Comparison of ENCODE assay signal across 11 cellular contexts in the genomic region with DNA sequence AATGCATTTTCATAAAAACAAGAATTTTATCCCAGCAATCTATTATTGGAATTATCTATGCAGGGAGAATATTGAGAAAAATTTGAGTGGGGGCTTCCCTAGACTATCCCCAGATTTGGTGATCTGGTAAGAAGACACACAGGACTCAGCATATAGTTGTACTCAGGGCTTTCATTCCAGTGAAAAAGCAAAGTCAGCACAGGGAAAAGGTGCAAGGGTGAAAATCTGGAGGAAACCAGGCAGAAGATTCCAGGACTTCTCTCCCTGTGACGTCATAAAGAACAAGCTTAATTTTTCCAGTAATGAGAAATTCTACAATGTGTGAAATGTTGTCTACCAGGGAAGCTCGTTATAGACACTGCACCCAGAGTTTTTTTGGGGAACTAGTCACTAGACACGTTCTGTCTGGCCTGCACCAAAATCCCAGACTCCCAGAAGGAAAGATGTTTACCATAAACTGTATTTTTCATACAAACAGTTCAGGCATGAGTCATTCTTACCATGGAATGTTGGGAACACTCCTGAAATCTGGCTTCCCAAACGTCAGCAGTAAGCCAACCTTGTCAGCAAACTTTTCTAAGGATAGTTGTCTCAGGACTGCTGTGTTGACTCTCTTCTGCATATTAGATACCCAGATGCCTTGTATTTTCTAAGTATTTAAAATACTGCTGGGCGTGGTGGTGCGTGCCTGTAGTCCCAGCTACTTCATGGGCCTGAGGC.
DNase-seq lines count a peak whose midpoint lies in the region; ATAC-seq, FAIRE-seq and TF ChIP-seq lines count a peak whose summit lies in the region.
"Had no signal": no experiment of that assay in that cellular context is flagged by ENCODE, and none has a peak within 500 bp of the region (broad histone marks: within the 10 kb centered on the region; RNA-seq: fewer than 3 reads in every experiment).

No MANE protein-coding gene starts in this region.

- H3K79me2 ChIP-seq in keratinocyte (ENCODE audit: control insufficient read depth, insufficient read depth, low read length) = peaks cover 3% of the 10 kb centered on the region

- H3K36me3 ChIP-seq in brain microvascular endothelial cell (replicated peaks) (peaks cover 1% of the 10 kb centered on the region), keratinocyte (ENCODE audit: control insufficient read depth in 2 of 2, extremely low read depth in 1 of 2, insufficient read depth in 2 of 2, low read length in 2 of 2) (peaks cover 6 to 19% of the 10 kb centered on the region in 2 experiments)
- H3K36me3 ChIP-seq: uterus had no signal

- dilution Hi-C loops in keratinocyte (cut with MboI; ENCODE audit: extremely low pct_ligation_motif_present, low sequenced_read_pairs) = no loop called here

- H3K4me3 ChIP-seq in HFF-Myc (replicated peaks; ENCODE audit: low read depth, low read length) = no peak overlapping the region
- H3K4me3 ChIP-seq in brain microvascular endothelial cell (ENCODE audit: low read depth, low read length) = no peak overlapping the region
- H3K4me3 ChIP-seq in keratinocyte (ENCODE audit: control insufficient read depth in 2 of 3, extremely low read depth in 1 of 3, insufficient read depth in 2 of 3, low read depth in 1 of 3, low read length in 3 of 3) = no peak overlapping the region
- H3K4me3 ChIP-seq: coronary artery, uterus had no signal

- no peak overlapping the region for H2AFZ ChIP-seq in keratinocyte (ENCODE audit: control insufficient read depth, low read length)

- no peaks in the 10 kb centered on the region for H3K9me1 ChIP-seq in keratinocyte (ENCODE audit: control insufficient read depth, extremely low read depth, insufficient read depth, low read length)

- FAIRE-seq in keratinocyte (lab: Jason Lieb, UNC) (peak; percentile 39), urothelium cell line (lab: Jason Lieb, UNC) (no peak)

- peaks cover 18% of the 10 kb centered on the region for H3K4me1 ChIP-seq in keratinocyte (ENCODE audit: control insufficient read depth, extremely low read depth, insufficient read depth, low read length)
- H3K4me1 ChIP-seq: uterus had no signal

- no peak overlapping the region for H3K9ac ChIP-seq in keratinocyte (ENCODE audit: control insufficient read depth, extremely low read depth, insufficient read depth, low read length)

- no peaks in the 10 kb centered on the region for H3K9me3 ChIP-seq in keratinocyte (ENCODE audit: control insufficient read depth, low read depth, low read length)
- H3K9me3 ChIP-seq: uterus had no signal

- DNase-seq in HFF-Myc (ENCODE audit: extremely low read depth, low read depth) (peak; percentile 67), brain microvascular endothelial cell (peak; percentile 57), keratinocyte (ENCODE audit: low read depth, low spot score) (peak; percentile 21), urothelium cell line (ENCODE audit: low spot score) (peak; percentile 37)
- DNase-seq: DND-41, NCI-H748 treated with DMSO at 0.1 percent for 48 hours, uterus had no signal

- H3K27ac ChIP-seq in brain microvascular endothelial cell (peak overlapping the region; percentile 37), keratinocyte (ENCODE audit: control insufficient read depth, insufficient read depth, low read length) (peak overlapping the region; percentile 54)
- H3K27ac ChIP-seq: uterus had no signal

- no peaks in the 10 kb centered on the region for H3K27me3 ChIP-seq in brain microvascular endothelial cell (replicated peaks)
- no peaks in the 10 kb centered on the region for H3K27me3 ChIP-seq in keratinocyte (ENCODE audit: control insufficient read depth, extremely low read depth, insufficient read depth, low read length)
- H3K27me3 ChIP-seq: uterus had no signal

- H4K20me1 ChIP-seq in keratinocyte (ENCODE audit: control insufficient read depth, extremely low read depth, insufficient read depth, low read length) = peaks cover 3% of the 10 kb centered on the region

- ATAC-seq in GM19035 (IDR thresholded peaks at IDR 0.05; ENCODE audit: unreplicated experiment) (no peak), HG03108 (IDR thresholded peaks at IDR 0.05; ENCODE audit: unreplicated experiment) (no peak), GM21390 (IDR thresholded peaks at IDR 0.05; ENCODE audit: unreplicated experiment) (no peak)

- peak overlapping the region; percentile 45 for H3K4me2 ChIP-seq in keratinocyte (ENCODE audit: control insufficient read depth, extremely low read depth, insufficient read depth, low read depth, low read length)

- TF ChIP-seq CTCF in HFF-Myc (IDR thresholded peaks at IDR 0.05; ENCODE audit: low read depth, low read length, missing control alignments) = no peak
- TF ChIP-seq CTCF in brain microvascular endothelial cell (IDR thresholded peaks at IDR 0.05; ENCODE audit: low read depth, low read length, missing control alignments) = no peak
- TF ChIP-seq CTCF in keratinocyte (optimal IDR thresholded peaks at IDR 0.05 in 1 of 3, IDR thresholded peaks at IDR 0.05 in 1 of 3, conservative IDR thresholded peaks at IDR 0.05 in 1 of 3; ENCODE audit: extremely low read depth in 1 of 3, insufficient read depth in 2 of 3, low read length in 3 of 3) = no peak

- in situ Hi-C loops in brain microvascular endothelial cell (cut with HindIII; ENCODE audit: low pct_ligation_motif_present, low sequenced_read_pairs) = no loop called here
